Comparison of ENCODE assay signal across 16 cellular contexts in genomic region chr14:94021001-94021400, GRCh38. TPM values are rescaled to one million over a fixed set of nuclear protein-coding genes. Genes with fewer than 3 reads are reported as not detected.
DNase-seq lines count a peak whose midpoint lies in the region; ATAC-seq, FAIRE-seq and TF ChIP-seq lines count a peak whose summit lies in the region.
"Had no signal": no experiment of that assay in that cellular context is flagged by ENCODE, and none has a peak within 500 bp of the region (broad histone marks: within the 10 kb centered on the region; RNA-seq: fewer than 3 reads in every experiment).

No MANE protein-coding gene starts in this region.

- H3K14ac ChIP-seq in neuronal stem cell (ENCODE audit: low read length) = no peak overlapping the region

- H3K4me3 ChIP-seq in epithelial cell of proximal tubule (ENCODE audit: low read depth, low read length) (no peak overlapping the region), neuronal stem cell (ENCODE audit: low read length in 2 of 2) (no peak overlapping the region)

- peak; percentile 48 for FAIRE-seq in GM12891 (lab: Jason Lieb, UNC)

- H2BK15ac ChIP-seq in neuronal stem cell (ENCODE audit: low read length) = no peak overlapping the region

- H2AFZ ChIP-seq in neuronal stem cell (ENCODE audit: low read length) = no peak overlapping the region

- peaks cover 0 to 14% (median 2%) of the 10 kb centered on the region in 3 experiments for H3K27me3 ChIP-seq in neuronal stem cell (ENCODE audit: control insufficient read depth in 3 of 3, insufficient read depth in 3 of 3, low read depth in 1 of 3, low read length in 3 of 3)

- no peak overlapping the region for H3K4me2 ChIP-seq in neuronal stem cell (ENCODE audit: insufficient read depth, low read length, poor library complexity, severe bottlenecking)

- no peak overlapping the region for H2BK12ac ChIP-seq in neuronal stem cell (ENCODE audit: low read length)

- no peak overlapping the region for H4K91ac ChIP-seq in neuronal stem cell (ENCODE audit: low read depth, low read length, poor library complexity)

- no peaks in the 10 kb centered on the region for H3K79me1 ChIP-seq in neuronal stem cell (ENCODE audit: low read depth, low read length)

- TF ChIP-seq POLR2A in GM12891 (IDR thresholded peaks at IDR 0.05; ENCODE audit: low read depth, low read length) = no peak

- H3K9ac ChIP-seq in neuronal stem cell (ENCODE audit: low read depth, low read length, poor library complexity) = no peak overlapping the region

- no peak overlapping the region for H3K4ac ChIP-seq in neuronal stem cell (ENCODE audit: low read length)

- peaks cover 14 to 29% of the 10 kb centered on the region in 2 donors for H3K4me1 ChIP-seq in neuronal stem cell (ENCODE audit: control insufficient read depth in 2 of 2, insufficient read depth in 1 of 2, low read depth in 1 of 2, low read length in 2 of 2)

- H4K8ac ChIP-seq in neuronal stem cell (ENCODE audit: low read depth, low read length) = no peak overlapping the region

- DNase-seq in AG08395 (ENCODE audit: low spot score) (peak; percentile 38), GM12891 (ENCODE audit: insufficient read length, low spot score) (no peak), SW480 (ENCODE audit: low spot score) (peak; percentile 41), epithelial cell of proximal tubule (ENCODE audit: low read depth) (peak; percentile 53), neuronal stem cell (ENCODE audit: low spot score) (no peak), NCI-H2107 treated with DMSO at 0.1 percent for 48 hours (lab: John Stamatoyannopoulos, UW; ENCODE audit: unreplicated experiment) (no peak)
- DNase-seq: activated CD8-positive, alpha-beta memory T cell treated with anti-CD3 and anti-CD28 coated beads, Interleukin-2, amount 50 U/mL, for 4 hours; aorta; CD4-positive, alpha-beta T cell; effector memory CD8-positive, alpha-beta T cell; NCI-H1436 treated with DMSO at 0.1 percent for 48 hours; SHP77 treated with DMSO at 0.1 percent for 48 hours; stimulated activated CD4-positive, alpha-beta T cell treated with anti-CD3 and anti-CD28 coated beads, Interleukin-4, amount 100 ng/mL, for 4 hours had no signal

- no peak overlapping the region for H3K23ac ChIP-seq in neuronal stem cell (ENCODE audit: low read depth, low read length, poor library complexity)

- no CpG with 5 or more reads among the region's 2 CpGs for WGBS in neuronal stem cell (ENCODE audit: extremely low coverage in 2 of 2, insufficient read length in 2 of 2, insufficient replicate concordance in 1 of 2), 2 donors

- no peak overlapping the region for H2BK5ac ChIP-seq in neuronal stem cell (ENCODE audit: low read length)

- H3K18ac ChIP-seq in neuronal stem cell (ENCODE audit: low read length) = no peak overlapping the region

- no peak for ATAC-seq in GM21576 (IDR thresholded peaks at IDR 0.05; ENCODE audit: unreplicated experiment)
- no peak for ATAC-seq in GM21526 (IDR thresholded peaks at IDR 0.05; ENCODE audit: low FRiP score, unreplicated experiment)
- ATAC-seq: effector memory CD8-positive, alpha-beta T cell; naive thymus-derived CD4-positive, alpha-beta T cell had no signal

- H3K9me3 ChIP-seq in neuronal stem cell (replicated peaks in 1 of 2; ENCODE audit: control insufficient read depth in 2 of 2, insufficient read depth in 1 of 2, low read depth in 1 of 2, low read length in 2 of 2) = no peaks in the 10 kb centered on the region

- no peak overlapping the region for H3K27ac ChIP-seq in neuronal stem cell (replicated peaks; ENCODE audit: low read length)

- H2AK5ac ChIP-seq in neuronal stem cell (ENCODE audit: low read depth, low read length) = no peak overlapping the region

- H3K36me3 ChIP-seq in neuronal stem cell (replicated peaks in 1 of 2; ENCODE audit: control insufficient read depth in 2 of 2, insufficient read depth in 2 of 2, low read length in 2 of 2) = no peaks in the 10 kb centered on the region

- peak; percentile 31 for TF ChIP-seq CTCF in epithelial cell of proximal tubule (conservative IDR thresholded peaks at IDR 0.05; ENCODE audit: low read depth, low read length)

- H2BK120ac ChIP-seq in neuronal stem cell (ENCODE audit: low read depth, low read length) = no peak overlapping the region

TF ChIP-seq in GM12891, 5 proteins besides CTCF, POLR2A, EP300 and RAD21:
- TF ChIP-seq POU2F2 (IDR thresholded peaks at IDR 0.05; ENCODE audit: low read depth, low read length) (no peak), POLR2AphosphoS5 (IDR thresholded peaks at IDR 0.05; ENCODE audit: low read depth, low read length) (no peak), SPI1 (IDR thresholded peaks at IDR 0.05; ENCODE audit: low read depth, low read length) (no peak), TAF1 (IDR thresholded peaks at IDR 0.05; ENCODE audit: low read depth, low read length) (no peak), PAX5 (IDR thresholded peaks at IDR 0.05; ENCODE audit: insufficient read depth, low read length, severe bottlenecking) (no peak)
TF ChIP-seq in GM12891: peak in this region for 0.

RNA-seq across cellular contexts. Expression of gene OTUB2, which starts 5.1 kb away (rescaled TPM):
- polyA plus RNA-seq in GM12891 (2012; ENCODE audit: low read depth, missing spikeins) = 0.28 TPM
- 5.6 and 15.0 TPM in 2 replicates for total RNA-seq in epithelial cell of proximal tubule
- 5.1 TPM for polyA plus RNA-seq in neuronal stem cell (2013, experiment 1 of 2)
- 5.0 TPM for polyA plus RNA-seq in neuronal stem cell (2013, experiment 2 of 2)
- total RNA-seq: CD4-positive, alpha-beta T cell had no signal
- polyA plus RNA-seq: aorta had no signal

RNA-seq across cellular contexts. Expression of gene CCDC197, which starts 23.9 kb away (rescaled TPM):
- polyA plus RNA-seq in GM12891 (2012; ENCODE audit: low read depth, missing spikeins) = 0.06 TPM
- not detected in 2 replicates for total RNA-seq in epithelial cell of proximal tubule
- not detected for polyA plus RNA-seq in neuronal stem cell (2013, experiment 1 of 2)
- not detected for polyA plus RNA-seq in neuronal stem cell (2013, experiment 2 of 2)
- total RNA-seq: CD4-positive, alpha-beta T cell; naive thymus-derived CD4-positive, alpha-beta T cell had no signal
- polyA plus RNA-seq: aorta; naive thymus-derived CD4-positive, alpha-beta T cell had no signal

RNA-seq across cellular contexts. Expression of gene ASB2, which starts 44.6 kb away (rescaled TPM):
- 32.9 TPM for polyA plus RNA-seq in GM12891 (2012; ENCODE audit: low read depth, missing spikeins)
- total RNA-seq in epithelial cell of proximal tubule = 0.46 and 1.4 TPM in 2 replicates
- 0.43 TPM for polyA plus RNA-seq in neuronal stem cell (2013, experiment 1 of 2)
- 0.50 TPM for polyA plus RNA-seq in neuronal stem cell (2013, experiment 2 of 2)
- polyA plus RNA-seq: naive thymus-derived CD4-positive, alpha-beta T cell had no signal

Comparison
In these comparisons a context has a peak if more than half of its experiments do, and no peak if none do; other contexts are left out.
1. DNase-seq: peak in AG08395 (single experiment), SW480 (single experiment) and epithelial cell of proximal tubule (single experiment); none in GM12891 (single experiment), neuronal stem cell (single experiment) and NCI-H2107 treated with DMSO at 0.1 percent for 48 hours (single experiment).